In genomic region chr17:58219007-58219788, GRCh38 we compare ENCODE assay signal across 8 cellular contexts. TPM values are rescaled to one million over a fixed set of nuclear protein-coding genes. Genes with fewer than 3 reads are reported as not detected.
A peak's percentile ranks its signal among the peaks of the same experiment; 100 is the strongest.
DNase-seq lines count a peak whose midpoint lies in the region; ATAC-seq and TF ChIP-seq lines count a peak whose summit lies in the region.

Gene MKS1, minus strand, starts transcription at chr17:58219255. Its CDS starts 25 bp downstream, at chr17:58219230.

- 3% methylated on average over 34 of the region's 56 CpGs for WGBS in esophagus muscularis mucosa

- peak within 1 kb of the TSS; percentile 40 for H3K27ac ChIP-seq in DOHH2 (ENCODE audit: low read depth, low read length)
- H3K27ac ChIP-seq in KMS-11, result peak within 1 kb of the TSS; percentile 55
- peak within 1 kb of the TSS; percentile 72 to 83 (median 78) for H3K27ac ChIP-seq in esophagus muscularis mucosa (replicated peaks in 1 of 4)

- no peaks in the 10 kb centered on the region for H3K9me3 Mint-ChIP-seq in activated T-cell treated with anti-CD3 and anti-CD28 coated beads, Interleukin-2, amount 50 U/mL, for 4 hours

- H3K9me2 ChIP-seq in DOHH2 (replicated peaks; ENCODE audit: control insufficient read depth, low read length), result no peaks in the 10 kb centered on the region

- peaks cover 8% of the 10 kb centered on the region for H3K36me3 Mint-ChIP-seq in activated T-cell treated with anti-CD3 and anti-CD28 coated beads, Interleukin-2, amount 50 U/mL, for 4 hours (ENCODE audit: insufficient read depth)

- H3K4me1 Mint-ChIP-seq in activated T-cell treated with anti-CD3 and anti-CD28 coated beads, Interleukin-2, amount 50 U/mL, for 4 hours (ENCODE audit: low read depth), result peaks cover 27% of the 10 kb centered on the region

- H3K4me1 ChIP-seq in DOHH2 (ENCODE audit: control insufficient read depth, low read length) (peaks cover 14% of the 10 kb centered on the region), KMS-11 (ENCODE audit: low read depth, poor library complexity, severe bottlenecking) (peaks cover 8% of the 10 kb centered on the region), esophagus muscularis mucosa (peaks cover 7 to 15% (median 10%) of the 10 kb centered on the region in 4 donors)

- H3K4me3 Mint-ChIP-seq in activated T-cell treated with anti-CD3 and anti-CD28 coated beads, Interleukin-2, amount 50 U/mL, for 4 hours, result peak within 1 kb of the TSS; percentile 90

- no peaks in the 10 kb centered on the region for H3K9me3 ChIP-seq in DOHH2 (ENCODE audit: control insufficient read depth, insufficient read depth, low read length)
- no peaks in the 10 kb centered on the region for H3K9me3 ChIP-seq in esophagus muscularis mucosa

- H3K27me3 ChIP-seq in DOHH2 (ENCODE audit: control insufficient read depth, low read length) (no peaks in the 10 kb centered on the region; the same call in 1 of the 2 replicates), KMS-11 (ENCODE audit: insufficient read depth, low read depth) (no peaks in the 10 kb centered on the region), esophagus muscularis mucosa (no peaks in the 10 kb centered on the region)

- intact Hi-C loops in esophagus muscularis mucosa (cut with DNase I), result no loop called here

- H3K36me3 ChIP-seq in DOHH2 (ENCODE audit: control insufficient read depth, low read length) (peaks cover 4% of the 10 kb centered on the region; the same call in 1 of the 2 replicates), KMS-11 (ENCODE audit: insufficient read depth) (no peaks in the 10 kb centered on the region), esophagus muscularis mucosa (peaks cover 5 to 28% (median 19%) of the 10 kb centered on the region in 4 donors)

- H3K9ac ChIP-seq in KMS-11, result peak within 1 kb of the TSS; percentile 58

- TF ChIP-seq POLR2A in esophagus muscularis mucosa (IDR thresholded peaks at IDR 0.05; ENCODE audit: low read depth), result no peak

- TF ChIP-seq CTCF in DOHH2 (IDR thresholded peaks at IDR 0.05; ENCODE audit: low read depth, low read length, poor library complexity, severe bottlenecking) (peak; percentile 66), KMS-11 (conservative IDR thresholded peaks at IDR 0.05; ENCODE audit: low read depth, low read length) (peak; percentile 54), esophagus muscularis mucosa (IDR thresholded peaks at IDR 0.05) (peak; percentile 49 to 88 (median 69))

- no peak for TF ChIP-seq EP300 in esophagus muscularis mucosa (IDR thresholded peaks at IDR 0.05)

- DNase-seq in activated T-cell treated with anti-CD3 and anti-CD28 coated beads, Interleukin-2, amount 50 U/mL, for 4 hours, result peak; percentile 92
- DNase-seq in esophagus muscularis mucosa (ENCODE audit: extremely low spot score) (peak; percentile 97), myocyte (ENCODE audit: low read depth) (peak; percentile 94)
- DNase-seq in stimulated activated CD8-positive, alpha-beta memory T cell treated with anti-CD3 and anti-CD28 coated beads, Interleukin-7, amount 100 ng/mL, for 4 hours (ENCODE audit: low read depth in 2 of 2), result peak; percentile 84 to 91

- peaks cover 3% of the 10 kb centered on the region; the same call in 1 of the 2 replicates for H3K79me2 ChIP-seq in DOHH2 (ENCODE audit: control insufficient read depth, low read length)
- H3K79me2 ChIP-seq in KMS-11 (ENCODE audit: insufficient read depth, low read depth), result no peaks in the 10 kb centered on the region

- H3K4me2 ChIP-seq in DOHH2 (ENCODE audit: low read length) (peak within 1 kb of the TSS; percentile 90), KMS-11 (peak within 1 kb of the TSS; percentile 99)

- no peaks in the 10 kb centered on the region for H3K27me3 Mint-ChIP-seq in activated T-cell treated with anti-CD3 and anti-CD28 coated beads, Interleukin-2, amount 50 U/mL, for 4 hours (ENCODE audit: low read depth)

- peak within 1 kb of the TSS; percentile 99 for H2AFZ ChIP-seq in KMS-11 (ENCODE audit: low read depth)

- H4K20me1 ChIP-seq in DOHH2 (ENCODE audit: control insufficient read depth, insufficient read depth, low read depth, low read length) (no peaks in the 10 kb centered on the region), KMS-11 (ENCODE audit: insufficient read depth) (no peaks in the 10 kb centered on the region)

- no peaks in the 10 kb centered on the region for H3F3A ChIP-seq in DOHH2 (ENCODE audit: control insufficient read depth, insufficient read depth)

- ATAC-seq in GM21737 (IDR thresholded peaks at IDR 0.05; ENCODE audit: unreplicated experiment), result peak; percentile 93
- ATAC-seq in activated T-cell treated with anti-CD3 and anti-CD28 coated beads, Interleukin-2, amount 50 U/mL, for 4 hours, result peak; percentile 99

- H3K4me3 ChIP-seq in DOHH2 (ENCODE audit: low read length) (peak within 1 kb of the TSS; percentile 86), KMS-11 (IDR thresholded peaks at IDR 0.05; ENCODE audit: insufficient read depth, low read depth, low read length) (no peak within 1 kb of the TSS), esophagus muscularis mucosa (peak within 1 kb of the TSS; percentile 67 to 85 (median 73))

TF ChIP-seq in PFSK-1, 5 proteins besides CTCF, POLR2A, EP300 and RAD21:
- TF ChIP-seq TAF1 (IDR thresholded peaks at IDR 0.05; ENCODE audit: borderline replicate concordance, insufficient read depth, low read length), result peak; percentile 81
- TF ChIP-seq SIN3A (IDR thresholded peaks at IDR 0.05; ENCODE audit: borderline replicate concordance, insufficient read depth, low read length), result 0 out of 2 replicates have a peak, but pooled peaks have one; percentile 68
- TF ChIP-seq FOXP2 (optimal IDR thresholded peaks at IDR 0.05; ENCODE audit: borderline replicate concordance, extremely low read depth, extremely low read length, insufficient read depth), result peak; percentile 98
- TF ChIP-seq REST (IDR thresholded peaks at IDR 0.05; ENCODE audit: insufficient read depth in 1 of 2, low read depth in 2 of 2, low read length in 2 of 2), result 0 out of 4 replicates have a peak, but pooled peaks of 1 of the 2 experiments have one; percentile 25
- peak; percentile 91 for TF ChIP-seq POLR2AphosphoS5 (IDR thresholded peaks at IDR 0.05; ENCODE audit: low read depth, low read length)

RNA-seq across cellular contexts. Expression of gene MKS1, which starts in this region (rescaled TPM):
- 16.3 TPM for polyA plus RNA-seq in PFSK-1 (2012; ENCODE audit: insufficient read length, low read depth)
- total RNA-seq in activated T-cell treated with anti-CD3 and anti-CD28 coated beads, Interleukin-2, amount 50 U/mL, for 4 hours, result 10 to 100 TPM; 17.0 to 22.0 (median 20.0) TPM
- total RNA-seq in esophagus muscularis mucosa (10 to 100 TPM in 1 of 4 donors, 1 to 10 TPM in 3; 6.2 to 12.5 (median 6.9) TPM), myocyte (8.4 and 12.3 TPM in 2 replicates)
- polyA plus RNA-seq in myocyte (2012), result 15.0 TPM
